In genomic region chr5:43602818-43603534, GRCh38 we compare ENCODE assay signal across 1 cellular context.
TF ChIP-seq lines count a peak whose summit lies in the region.

Gene NNT (plus strand): TSS chr5:43603180. CDS start chr5:43609196, 6,016 bp downstream.

TF ChIP-seq in K562, 482 proteins besides CTCF, POLR2A, EP300 and RAD21 (continued from another document and continues in another):
- TF ChIP-seq SFPQ (IDR thresholded peaks at IDR 0.05; ENCODE audit: low read depth, low read length) (no peak), ZNF23 (CRISPR knock-in tag; IDR thresholded peaks at IDR 0.05) (no peak), THAP12 (CRISPR knock-in tag; IDR thresholded peaks at IDR 0.05) (peak; percentile 70; the same call in 1 of the 2 replicates), GTF2E2 (tag; IDR thresholded peaks at IDR 0.05) (0 out of 2 replicates have a peak, but pooled peaks have one; percentile 10), ZFP30 (CRISPR knock-in tag; IDR thresholded peaks at IDR 0.05; ENCODE audit: borderline replicate concordance) (no peak), NCOA6 (IDR thresholded peaks at IDR 0.05) (no peak), L3MBTL2 (IDR thresholded peaks at IDR 0.05) (peak; percentile 95), ZNF174 (CRISPR knock-in tag; IDR thresholded peaks at IDR 0.05) (no peak), ZNF511 (CRISPR knock-in tag; IDR thresholded peaks at IDR 0.05) (peak; percentile 67), TEAD1 (CRISPR knock-in tag; IDR thresholded peaks at IDR 0.05) (peak in 1 of 2 experiments; percentile 8; a peak in 1 of 4 replicates), ZNF146 (CRISPR knock-in tag; IDR thresholded peaks at IDR 0.05; ENCODE audit: unreplicated experiment) (no peak), MTA3 (IDR thresholded peaks at IDR 0.05; ENCODE audit: borderline replicate concordance) (no peak), DPF2 (IDR thresholded peaks at IDR 0.05) (no peak; the same call in 1 of the 2 replicates), ZNF79 (CRISPR knock-in tag; IDR thresholded peaks at IDR 0.05; ENCODE audit: low read depth) (no peak), FIP1L1 (IDR thresholded peaks at IDR 0.05; ENCODE audit: low read depth, low read length, poor library complexity, severe bottlenecking) (peak; percentile 36), ZNF12 (CRISPR knock-in tag; IDR thresholded peaks at IDR 0.05) (0 out of 2 replicates have a peak, but pooled peaks have one; percentile 66), BHLHE40 (IDR thresholded peaks at IDR 0.05; ENCODE audit: low read length) (peak; percentile 65), HNRNPLL (IDR thresholded peaks at IDR 0.05; ENCODE audit: low read depth, low read length, poor library complexity, severe bottlenecking) (no peak), SAFB2 (IDR thresholded peaks at IDR 0.05; ENCODE audit: borderline replicate concordance, low read depth, low read length, severe bottlenecking) (no peak), ZBTB7A (IDR thresholded peaks at IDR 0.05; ENCODE audit: borderline replicate concordance, control insufficient read depth, low read depth, low read length) (peak; percentile 81; the same call in 1 of the 2 replicates), LEF1 (IDR thresholded peaks at IDR 0.05) (no peak), RBM34 (IDR thresholded peaks at IDR 0.05; ENCODE audit: borderline replicate concordance, insufficient read depth, low read length) (peak; percentile 51; the same call in 1 of the 2 replicates), TSC22D4 (tag; IDR thresholded peaks at IDR 0.05) (no peak), MXI1 (IDR thresholded peaks at IDR 0.05; ENCODE audit: low read depth, low read length) (peak; percentile 46; the same call in 1 of the 2 replicates), SMARCC2 (IDR thresholded peaks at IDR 0.05; ENCODE audit: low read depth) (no peak), NFXL1 (CRISPR knock-in tag; IDR thresholded peaks at IDR 0.05) (no peak), EGR1 (conservative IDR thresholded peaks at IDR 0.05) (0 out of 2 replicates have a peak, but pooled peaks have one; percentile 2), CBX5 (IDR thresholded peaks at IDR 0.05; ENCODE audit: borderline replicate concordance, low read depth) (no peak), ZNF311 (CRISPR knock-in tag; IDR thresholded peaks at IDR 0.05) (no peak), ZNF347 (CRISPR knock-in tag; IDR thresholded peaks at IDR 0.05; ENCODE audit: low read depth) (no peak), ATF2 (CRISPR knock-in tag; IDR thresholded peaks at IDR 0.05) (no peak)
- TF ChIP-seq, protein P1, sequence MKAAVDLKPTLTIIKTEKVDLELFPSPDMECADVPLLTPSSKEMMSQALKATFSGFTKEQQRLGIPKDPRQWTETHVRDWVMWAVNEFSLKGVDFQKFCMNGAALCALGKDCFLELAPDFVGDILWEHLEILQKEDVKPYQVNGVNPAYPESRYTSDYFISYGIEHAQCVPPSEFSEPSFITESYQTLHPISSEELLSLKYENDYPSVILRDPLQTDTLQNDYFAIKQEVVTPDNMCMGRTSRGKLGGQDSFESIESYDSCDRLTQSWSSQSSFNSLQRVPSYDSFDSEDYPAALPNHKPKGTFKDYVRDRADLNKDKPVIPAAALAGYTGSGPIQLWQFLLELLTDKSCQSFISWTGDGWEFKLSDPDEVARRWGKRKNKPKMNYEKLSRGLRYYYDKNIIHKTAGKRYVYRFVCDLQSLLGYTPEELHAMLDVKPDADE (conservative IDR thresholded peaks at IDR 0.05; ENCODE audit: control insufficient read depth, low read depth, low read length), result peak; percentile 75; the same call in 1 of the 2 replicates
- TF ChIP-seq, protein P2, sequence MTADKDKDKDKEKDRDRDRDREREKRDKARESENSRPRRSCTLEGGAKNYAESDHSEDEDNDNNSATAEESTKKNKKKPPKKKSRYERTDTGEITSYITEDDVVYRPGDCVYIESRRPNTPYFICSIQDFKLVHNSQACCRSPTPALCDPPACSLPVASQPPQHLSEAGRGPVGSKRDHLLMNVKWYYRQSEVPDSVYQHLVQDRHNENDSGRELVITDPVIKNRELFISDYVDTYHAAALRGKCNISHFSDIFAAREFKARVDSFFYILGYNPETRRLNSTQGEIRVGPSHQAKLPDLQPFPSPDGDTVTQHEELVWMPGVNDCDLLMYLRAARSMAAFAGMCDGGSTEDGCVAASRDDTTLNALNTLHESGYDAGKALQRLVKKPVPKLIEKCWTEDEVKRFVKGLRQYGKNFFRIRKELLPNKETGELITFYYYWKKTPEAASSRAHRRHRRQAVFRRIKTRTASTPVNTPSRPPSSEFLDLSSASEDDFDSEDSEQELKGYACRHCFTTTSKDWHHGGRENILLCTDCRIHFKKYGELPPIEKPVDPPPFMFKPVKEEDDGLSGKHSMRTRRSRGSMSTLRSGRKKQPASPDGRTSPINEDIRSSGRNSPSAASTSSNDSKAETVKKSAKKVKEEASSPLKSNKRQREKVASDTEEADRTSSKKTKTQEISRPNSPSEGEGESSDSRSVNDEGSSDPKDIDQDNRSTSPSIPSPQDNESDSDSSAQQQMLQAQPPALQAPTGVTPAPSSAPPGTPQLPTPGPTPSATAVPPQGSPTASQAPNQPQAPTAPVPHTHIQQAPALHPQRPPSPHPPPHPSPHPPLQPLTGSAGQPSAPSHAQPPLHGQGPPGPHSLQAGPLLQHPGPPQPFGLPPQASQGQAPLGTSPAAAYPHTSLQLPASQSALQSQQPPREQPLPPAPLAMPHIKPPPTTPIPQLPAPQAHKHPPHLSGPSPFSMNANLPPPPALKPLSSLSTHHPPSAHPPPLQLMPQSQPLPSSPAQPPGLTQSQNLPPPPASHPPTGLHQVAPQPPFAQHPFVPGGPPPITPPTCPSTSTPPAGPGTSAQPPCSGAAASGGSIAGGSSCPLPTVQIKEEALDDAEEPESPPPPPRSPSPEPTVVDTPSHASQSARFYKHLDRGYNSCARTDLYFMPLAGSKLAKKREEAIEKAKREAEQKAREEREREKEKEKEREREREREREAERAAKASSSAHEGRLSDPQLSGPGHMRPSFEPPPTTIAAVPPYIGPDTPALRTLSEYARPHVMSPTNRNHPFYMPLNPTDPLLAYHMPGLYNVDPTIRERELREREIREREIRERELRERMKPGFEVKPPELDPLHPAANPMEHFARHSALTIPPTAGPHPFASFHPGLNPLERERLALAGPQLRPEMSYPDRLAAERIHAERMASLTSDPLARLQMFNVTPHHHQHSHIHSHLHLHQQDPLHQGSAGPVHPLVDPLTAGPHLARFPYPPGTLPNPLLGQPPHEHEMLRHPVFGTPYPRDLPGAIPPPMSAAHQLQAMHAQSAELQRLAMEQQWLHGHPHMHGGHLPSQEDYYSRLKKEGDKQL (CRISPR knock-in tag; IDR thresholded peaks at IDR 0.05; ENCODE audit: borderline replicate concordance), result no peak
- TF ChIP-seq, protein P3, sequence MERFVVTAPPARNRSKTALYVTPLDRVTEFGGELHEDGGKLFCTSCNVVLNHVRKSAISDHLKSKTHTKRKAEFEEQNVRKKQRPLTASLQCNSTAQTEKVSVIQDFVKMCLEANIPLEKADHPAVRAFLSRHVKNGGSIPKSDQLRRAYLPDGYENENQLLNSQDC (CRISPR knock-in tag; IDR thresholded peaks at IDR 0.05), result no peak
- TF ChIP-seq, protein P4, sequence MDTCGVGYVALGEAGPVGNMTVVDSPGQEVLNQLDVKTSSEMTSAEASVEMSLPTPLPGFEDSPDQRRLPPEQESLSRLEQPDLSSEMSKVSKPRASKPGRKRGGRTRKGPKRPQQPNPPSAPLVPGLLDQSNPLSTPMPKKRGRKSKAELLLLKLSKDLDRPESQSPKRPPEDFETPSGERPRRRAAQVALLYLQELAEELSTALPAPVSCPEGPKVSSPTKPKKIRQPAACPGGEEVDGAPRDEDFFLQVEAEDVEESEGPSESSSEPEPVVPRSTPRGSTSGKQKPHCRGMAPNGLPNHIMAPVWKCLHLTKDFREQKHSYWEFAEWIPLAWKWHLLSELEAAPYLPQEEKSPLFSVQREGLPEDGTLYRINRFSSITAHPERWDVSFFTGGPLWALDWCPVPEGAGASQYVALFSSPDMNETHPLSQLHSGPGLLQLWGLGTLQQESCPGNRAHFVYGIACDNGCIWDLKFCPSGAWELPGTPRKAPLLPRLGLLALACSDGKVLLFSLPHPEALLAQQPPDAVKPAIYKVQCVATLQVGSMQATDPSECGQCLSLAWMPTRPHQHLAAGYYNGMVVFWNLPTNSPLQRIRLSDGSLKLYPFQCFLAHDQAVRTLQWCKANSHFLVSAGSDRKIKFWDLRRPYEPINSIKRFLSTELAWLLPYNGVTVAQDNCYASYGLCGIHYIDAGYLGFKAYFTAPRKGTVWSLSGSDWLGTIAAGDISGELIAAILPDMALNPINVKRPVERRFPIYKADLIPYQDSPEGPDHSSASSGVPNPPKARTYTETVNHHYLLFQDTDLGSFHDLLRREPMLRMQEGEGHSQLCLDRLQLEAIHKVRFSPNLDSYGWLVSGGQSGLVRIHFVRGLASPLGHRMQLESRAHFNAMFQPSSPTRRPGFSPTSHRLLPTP (IDR thresholded peaks at IDR 0.05; ENCODE audit: borderline replicate concordance, extremely low read depth, insufficient read length), result no peak
- TF ChIP-seq, protein P5, sequence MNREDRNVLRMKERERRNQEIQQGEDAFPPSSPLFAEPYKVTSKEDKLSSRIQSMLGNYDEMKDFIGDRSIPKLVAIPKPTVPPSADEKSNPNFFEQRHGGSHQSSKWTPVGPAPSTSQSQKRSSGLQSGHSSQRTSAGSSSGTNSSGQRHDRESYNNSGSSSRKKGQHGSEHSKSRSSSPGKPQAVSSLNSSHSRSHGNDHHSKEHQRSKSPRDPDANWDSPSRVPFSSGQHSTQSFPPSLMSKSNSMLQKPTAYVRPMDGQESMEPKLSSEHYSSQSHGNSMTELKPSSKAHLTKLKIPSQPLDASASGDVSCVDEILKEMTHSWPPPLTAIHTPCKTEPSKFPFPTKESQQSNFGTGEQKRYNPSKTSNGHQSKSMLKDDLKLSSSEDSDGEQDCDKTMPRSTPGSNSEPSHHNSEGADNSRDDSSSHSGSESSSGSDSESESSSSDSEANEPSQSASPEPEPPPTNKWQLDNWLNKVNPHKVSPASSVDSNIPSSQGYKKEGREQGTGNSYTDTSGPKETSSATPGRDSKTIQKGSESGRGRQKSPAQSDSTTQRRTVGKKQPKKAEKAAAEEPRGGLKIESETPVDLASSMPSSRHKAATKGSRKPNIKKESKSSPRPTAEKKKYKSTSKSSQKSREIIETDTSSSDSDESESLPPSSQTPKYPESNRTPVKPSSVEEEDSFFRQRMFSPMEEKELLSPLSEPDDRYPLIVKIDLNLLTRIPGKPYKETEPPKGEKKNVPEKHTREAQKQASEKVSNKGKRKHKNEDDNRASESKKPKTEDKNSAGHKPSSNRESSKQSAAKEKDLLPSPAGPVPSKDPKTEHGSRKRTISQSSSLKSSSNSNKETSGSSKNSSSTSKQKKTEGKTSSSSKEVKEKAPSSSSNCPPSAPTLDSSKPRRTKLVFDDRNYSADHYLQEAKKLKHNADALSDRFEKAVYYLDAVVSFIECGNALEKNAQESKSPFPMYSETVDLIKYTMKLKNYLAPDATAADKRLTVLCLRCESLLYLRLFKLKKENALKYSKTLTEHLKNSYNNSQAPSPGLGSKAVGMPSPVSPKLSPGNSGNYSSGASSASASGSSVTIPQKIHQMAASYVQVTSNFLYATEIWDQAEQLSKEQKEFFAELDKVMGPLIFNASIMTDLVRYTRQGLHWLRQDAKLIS (CRISPR knock-in tag; IDR thresholded peaks at IDR 0.05), result peak; percentile 49; the same call in 1 of the 2 replicates
- TF ChIP-seq, protein P6, sequence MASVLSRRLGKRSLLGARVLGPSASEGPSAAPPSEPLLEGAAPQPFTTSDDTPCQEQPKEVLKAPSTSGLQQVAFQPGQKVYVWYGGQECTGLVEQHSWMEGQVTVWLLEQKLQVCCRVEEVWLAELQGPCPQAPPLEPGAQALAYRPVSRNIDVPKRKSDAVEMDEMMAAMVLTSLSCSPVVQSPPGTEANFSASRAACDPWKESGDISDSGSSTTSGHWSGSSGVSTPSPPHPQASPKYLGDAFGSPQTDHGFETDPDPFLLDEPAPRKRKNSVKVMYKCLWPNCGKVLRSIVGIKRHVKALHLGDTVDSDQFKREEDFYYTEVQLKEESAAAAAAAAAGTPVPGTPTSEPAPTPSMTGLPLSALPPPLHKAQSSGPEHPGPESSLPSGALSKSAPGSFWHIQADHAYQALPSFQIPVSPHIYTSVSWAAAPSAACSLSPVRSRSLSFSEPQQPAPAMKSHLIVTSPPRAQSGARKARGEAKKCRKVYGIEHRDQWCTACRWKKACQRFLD (CRISPR knock-in tag; IDR thresholded peaks at IDR 0.05), result no peak; the same call in 1 of the 2 replicates
